In the genomic region with DNA sequence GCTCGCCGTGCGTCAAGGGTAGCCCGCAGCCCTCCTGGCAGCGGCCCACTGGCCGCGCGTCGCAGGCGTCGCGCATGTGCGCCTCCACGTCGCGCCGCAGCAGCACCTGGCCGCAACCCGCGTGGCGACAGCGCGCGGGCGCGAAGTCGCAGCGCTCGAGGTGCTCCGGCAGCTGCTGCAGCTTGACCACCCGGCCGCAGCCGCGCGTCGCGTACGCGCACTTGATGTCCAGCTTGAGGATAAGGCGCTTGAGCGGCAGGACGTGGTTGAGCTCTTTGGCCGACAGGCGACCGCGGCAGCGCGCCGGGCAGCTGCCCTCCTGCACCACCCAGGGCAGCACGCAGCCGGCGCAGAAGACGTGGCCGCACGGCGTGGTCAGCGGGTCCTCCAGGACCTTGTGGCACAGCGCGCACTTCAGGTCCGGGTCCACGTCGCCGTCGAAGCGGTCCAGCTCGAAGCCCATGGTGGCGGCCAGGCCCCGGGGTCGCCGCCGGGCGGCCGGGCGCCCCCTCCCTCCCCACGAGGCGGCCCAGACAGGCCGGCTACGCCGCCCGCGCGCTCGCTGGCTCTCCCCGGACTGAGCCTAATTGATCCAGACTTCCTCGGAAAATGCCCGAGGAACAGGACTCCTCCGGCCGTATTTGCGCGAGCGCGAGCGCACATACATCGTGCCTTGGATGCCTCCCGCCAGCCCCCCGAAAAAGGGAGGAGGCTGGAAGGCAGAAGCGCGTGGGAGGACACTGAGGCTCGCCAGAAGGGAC, we compare ENCODE assay signal across 9 cellular contexts. TPM values are rescaled to one million over a fixed set of nuclear protein-coding genes. Genes with fewer than 3 reads are reported as not detected.
A peak's percentile ranks its signal among the peaks of the same experiment; 100 is the strongest.
DNase-seq lines count a peak whose midpoint lies in the region; FAIRE-seq lines count a peak whose summit lies in the region.
"Had no signal": no experiment of that assay in that cellular context is flagged by ENCODE, and none has a peak within 500 bp of the region (broad histone marks: within the 10 kb centered on the region; RNA-seq: fewer than 3 reads in every experiment).

A gene (minus strand): TSS at position 579 of the 761 bp plus-strand sequence.

- H3K4me3 ChIP-seq in small intestine (ENCODE audit: low read depth in 1 of 2, low read length in 2 of 2), result peak within 1 kb of the TSS; percentile 55 to 64

- H3K9me3 ChIP-seq in small intestine (ENCODE audit: control insufficient read depth, low read depth), result no peaks in the 10 kb centered on the region

- no peaks in the 10 kb centered on the region for H3K4me1 ChIP-seq in small intestine (ENCODE audit: control insufficient read depth in 2 of 2, insufficient read depth in 1 of 2, low read depth in 1 of 2, low read length in 1 of 2)

- H3K27ac ChIP-seq in small intestine (ENCODE audit: low read depth in 1 of 2, low read length in 1 of 2), result peak within 1 kb of the TSS in 1 of 2 donors; percentile 77

- 4 to 14% (median 5%) methylated on average over 80 to 99 of the region's 99 CpGs for WGBS in small intestine, 3 donors

- in situ Hi-C loops in T47D (cut with HindIII; ENCODE audit: low pct_unique_long_range_greater_than_20kb, low sequenced_read_pairs), result no loop called here

- no peaks in the 10 kb centered on the region for H3K27me3 ChIP-seq in small intestine (ENCODE audit: control insufficient read depth in 2 of 2, insufficient read depth in 2 of 2, low read length in 2 of 2)

- no peak for FAIRE-seq in small intestine (lab: Jason Lieb, UNC)
- FAIRE-seq: A204.1 had no signal

- DNase-seq in DMS 273 (lab: John Stamatoyannopoulos, UW; ENCODE audit: unreplicated experiment) (peak; percentile 81), DMS 273 treated with DMSO at 0.1 percent for 48 hours (lab: John Stamatoyannopoulos, UW) (no peak), T47D (ENCODE audit: low read depth in 1 of 2, low spot score in 1 of 2) (peak; percentile 58 to 78), iPS-NIHi7 (ENCODE audit: extremely low spot score) (peak; percentile 80), small intestine (peak; percentile 63), HUDEP-2 (lab: John Stamatoyannopoulos, UW; ENCODE audit: unreplicated experiment in 76 of 76) (no peak), DMS79 (lab: John Stamatoyannopoulos, UW) (no peak)
- DNase-seq in activated effector memory CD4-positive, alpha-beta T cell treated with anti-CD3 and anti-CD28 coated beads, Interleukin-2, amount 50 U/mL, for 16 hours, result no peak

- no peaks in the 10 kb centered on the region for H3K36me3 ChIP-seq in small intestine (ENCODE audit: control insufficient read depth in 2 of 2, insufficient read depth in 2 of 2, low read length in 2 of 2)

RNA-seq across cellular contexts. Expression of the gene that starts here (rescaled TPM):
- 10 to 100 TPM in 2 of 3 donors, 1 to 10 TPM in 1; 2.2 to 16.3 (median 11.9) TPM for polyA plus RNA-seq in small intestine

Comparison
In these comparisons a context has a peak if more than half of its experiments do, and no peak if none do; other contexts are left out.
1. DNase-seq: peak in DMS 273 (single experiment), T47D (2 of 2), iPS-NIHi7 (single experiment) and small intestine (single experiment); none in DMS 273 treated with DMSO at 0.1 percent for 48 hours (single experiment), activated effector memory CD4-positive, alpha-beta T cell treated with anti-CD3 and anti-CD28 coated beads, Interleukin-2, amount 50 U/mL, for 16 hours (single experiment), HUDEP-2 (0 of 76) and DMS79 (single experiment).